25 cellular contexts compared by ENCODE assay signal in genomic region chr21:38937844-38938243, GRCh38.
DNase-seq lines count a peak whose midpoint lies in the region; ATAC-seq and TF ChIP-seq lines count a peak whose summit lies in the region.
"Had no signal": no experiment of that assay in that cellular context is flagged by ENCODE, and none has a peak within 500 bp of the region (broad histone marks: within the 10 kb centered on the region; RNA-seq: fewer than 3 reads in every experiment).

No MANE protein-coding gene starts in this region.

- H2AFZ ChIP-seq in DND-41 (ENCODE audit: low read depth, low read length) (peak overlapping the region; percentile 6; the same call in 1 of the 2 replicates), neural progenitor cell (replicated peaks) (no peak overlapping the region), PC-9 (no peak overlapping the region)

- H3K27me3 ChIP-seq in DND-41 (ENCODE audit: insufficient read depth, low read length, poor library complexity) (no peaks in the 10 kb centered on the region), neural progenitor cell (no peaks in the 10 kb centered on the region), PC-9 (ENCODE audit: insufficient read depth, low read depth) (no peaks in the 10 kb centered on the region)
- H3K27me3 ChIP-seq: brain microvascular endothelial cell, gastrocnemius medialis, right lobe of liver had no signal

- POLR2A ChIA-PET in PC-9 (lab: Charles Lee; ENCODE audit: unreplicated experiment) = no interaction called here

- peaks cover 34% of the 10 kb centered on the region for H3K4me1 ChIP-seq in DND-41 (ENCODE audit: insufficient read depth, low read length)
- H3K4me1 ChIP-seq in neural progenitor cell = no peaks in the 10 kb centered on the region
- no peaks in the 10 kb centered on the region for H3K4me1 ChIP-seq in PC-9 (replicated peaks; ENCODE audit: insufficient read depth)
- H3K4me1 ChIP-seq: adrenal gland, gastrocnemius medialis, right lobe of liver had no signal

- no peaks in the 10 kb centered on the region for H3K9me3 Mint-ChIP-seq in activated T-helper 17 cell treated with anti-CD3 and anti-CD28 coated beads, Interleukin-2, amount 50 U/mL, for 72 hours
- H3K9me3 Mint-ChIP-seq in neural progenitor cell = peaks cover 13% of the 10 kb centered on the region
- H3K9me3 Mint-ChIP-seq: immature natural killer cell had no signal

- H3K4me2 ChIP-seq in DND-41 (ENCODE audit: insufficient read depth, low read length) = peak overlapping the region; percentile 52
- H3K4me2 ChIP-seq in neural progenitor cell = no peak overlapping the region
- no peak overlapping the region for H3K4me2 ChIP-seq in PC-9

- H3K4me1 Mint-ChIP-seq in activated T-helper 17 cell treated with anti-CD3 and anti-CD28 coated beads, Interleukin-2, amount 50 U/mL, for 72 hours = peaks cover 7% of the 10 kb centered on the region
- H3K4me1 Mint-ChIP-seq in neural progenitor cell = peaks cover 25% of the 10 kb centered on the region

- H4K20me1 ChIP-seq in DND-41 (ENCODE audit: insufficient read depth, low read length) (no peaks in the 10 kb centered on the region), neural progenitor cell (ENCODE audit: low read depth) (no peaks in the 10 kb centered on the region), PC-9 (ENCODE audit: insufficient read depth) (no peaks in the 10 kb centered on the region)

- no peaks in the 10 kb centered on the region for H3K36me3 Mint-ChIP-seq in activated T-helper 17 cell treated with anti-CD3 and anti-CD28 coated beads, Interleukin-2, amount 50 U/mL, for 72 hours (ENCODE audit: low read depth)
- peaks cover 3% of the 10 kb centered on the region for H3K36me3 Mint-ChIP-seq in neural progenitor cell
- H3K36me3 Mint-ChIP-seq: immature natural killer cell; mesothelial cell of epicardium; naive thymus-derived CD8-positive, alpha-beta T cell had no signal

- no TSS peak for BruUV-seq in PC-9 (replicated peaks; lab: Mats Ljungman, UMichigan)

- H3K27me3 Mint-ChIP-seq in activated T-helper 17 cell treated with anti-CD3 and anti-CD28 coated beads, Interleukin-2, amount 50 U/mL, for 72 hours = peaks cover 7% of the 10 kb centered on the region
- peaks cover 16% of the 10 kb centered on the region for H3K27me3 Mint-ChIP-seq in neural progenitor cell (ENCODE audit: insufficient read depth, low read depth)
- H3K27me3 Mint-ChIP-seq: CD4-positive, alpha-beta T cell had no signal

- H3K36me3 ChIP-seq in DND-41 (ENCODE audit: insufficient read depth, low read length) = no peaks in the 10 kb centered on the region
- H3K36me3 ChIP-seq in neural progenitor cell = no peaks in the 10 kb centered on the region
- H3K36me3 ChIP-seq in PC-9 (ENCODE audit: low read depth) = no peaks in the 10 kb centered on the region
- H3K36me3 ChIP-seq: adrenal gland, brain microvascular endothelial cell, gastrocnemius medialis, right lobe of liver had no signal

- H3F3A ChIP-seq in neural progenitor cell (ENCODE audit: low read depth) (no peaks in the 10 kb centered on the region), PC-9 (ENCODE audit: insufficient read depth, low read depth) (no peaks in the 10 kb centered on the region)

- peak overlapping the region in 1 of 2 experiments; percentile 12; a peak in 1 of 4 replicates for H3K4me3 ChIP-seq in DND-41 (ENCODE audit: low read depth in 1 of 2, low read length in 2 of 2)
- no peak overlapping the region for H3K4me3 ChIP-seq in neural progenitor cell
- H3K4me3 ChIP-seq in PC-9 = no peak overlapping the region
- H3K4me3 ChIP-seq: adrenal gland, gastrocnemius medialis, right lobe of liver had no signal

- peak overlapping the region; percentile 80 for H3K27ac ChIP-seq in DND-41 (ENCODE audit: low read length)
- H3K27ac ChIP-seq in neural progenitor cell = no peak overlapping the region
- no peak overlapping the region for H3K27ac ChIP-seq in PC-9
- H3K27ac ChIP-seq: 22Rv1, adrenal gland, brain microvascular endothelial cell, gastrocnemius medialis, right lobe of liver had no signal

- H3K9me3 ChIP-seq in DND-41 (ENCODE audit: insufficient read depth, low read length, severe bottlenecking) (no peaks in the 10 kb centered on the region), neural progenitor cell (ENCODE audit: low read depth) (no peaks in the 10 kb centered on the region), PC-9 (ENCODE audit: insufficient read depth, low read depth) (no peaks in the 10 kb centered on the region)
- H3K9me3 ChIP-seq: adrenal gland, gastrocnemius medialis, right lobe of liver had no signal

- DNase-seq in NCI-H1417 (lab: John Stamatoyannopoulos, UW) = peak in 2 of 3 experiments; percentile 40 to 52
- DNase-seq in NCI-H1417 treated with DMSO at 0.1 percent for 48 hours (lab: John Stamatoyannopoulos, UW) = no peak
- DNase-seq in DND-41 = peak; percentile 50
- DNase-seq in neural progenitor cell (ENCODE audit: low spot score) = no peak
- DNase-seq in PC-9 = no peak
- DNase-seq in epidermal melanocyte (ENCODE audit: insufficient read length, low spot score) = no peak
- DNase-seq: activated CD8-positive, alpha-beta memory T cell treated with anti-CD3 and anti-CD28 coated beads, Interleukin-2, amount 50 U/mL, for 4 hours; activated gamma-delta T cell; gastrocnemius medialis; H9; hippocampal formation; NCI-H446 treated with DMSO at 0.1 percent for 48 hours; right lobe of liver; stimulated activated CD4-positive, alpha-beta T cell treated with anti-CD3 and anti-CD28 coated beads, Interleukin-4, amount 100 ng/mL, for 4 hours had no signal

- CTCF ChIA-PET in PC-9 (lab: Charles Lee) = no interaction called here

- ATAC-seq in DND-41 (ENCODE audit: insufficient read depth, low read depth) (peak; percentile 69), HG03521 (IDR thresholded peaks at IDR 0.05; ENCODE audit: unreplicated experiment) (no peak)
- peak; percentile 15 for ATAC-seq in activated T-helper 17 cell treated with anti-CD3 and anti-CD28 coated beads, Interleukin-2, amount 50 U/mL, for 72 hours (replicated peaks)
- ATAC-seq: gastrocnemius medialis, left lobe of liver had no signal

- H3K9me2 ChIP-seq in PC-9 (ENCODE audit: insufficient read depth) = no peaks in the 10 kb centered on the region

- intact Hi-C loops in PC-9 (cut with micrococcal nuclease; ENCODE audit: unreplicated experiment) = no loop called here

- H3K9ac ChIP-seq in DND-41 (ENCODE audit: low read depth, low read length) (peak overlapping the region; percentile 35), neural progenitor cell (no peak overlapping the region)

- H3K79me2 ChIP-seq in DND-41 (ENCODE audit: insufficient read depth, low read length) (no peaks in the 10 kb centered on the region), neural progenitor cell (ENCODE audit: low read depth) (no peaks in the 10 kb centered on the region), PC-9 (ENCODE audit: low read depth) (no peaks in the 10 kb centered on the region)

- no peak overlapping the region for H3K4me3 Mint-ChIP-seq in activated T-helper 17 cell treated with anti-CD3 and anti-CD28 coated beads, Interleukin-2, amount 50 U/mL, for 72 hours
- H3K4me3 Mint-ChIP-seq in neural progenitor cell = no peak overlapping the region
- H3K4me3 Mint-ChIP-seq: CD4-positive, alpha-beta T cell; endodermal cell; H9; mesothelial cell of epicardium; naive thymus-derived CD8-positive, alpha-beta T cell had no signal

- TF ChIP-seq CTCF in DND-41 (IDR thresholded peaks at IDR 0.05; ENCODE audit: borderline replicate concordance, extremely low read depth, low read length, poor library complexity, severe bottlenecking) (no peak), neural progenitor cell (IDR thresholded peaks at IDR 0.05) (no peak), PC-9 (conservative IDR thresholded peaks at IDR 0.05) (no peak)

- peak overlapping the region; percentile 71 for H3K27ac Mint-ChIP-seq in activated T-helper 17 cell treated with anti-CD3 and anti-CD28 coated beads, Interleukin-2, amount 50 U/mL, for 72 hours
- peak overlapping the region; percentile 12 for H3K27ac Mint-ChIP-seq in neural progenitor cell
- H3K27ac Mint-ChIP-seq: CD4-positive, alpha-beta T cell; endodermal cell; H9; mesothelial cell of epicardium had no signal

Comparison
In these comparisons a context has a peak if more than half of its experiments do, and no peak if none do; other contexts are left out.
1. DNase-seq: peak in NCI-H1417 (2 of 3) and DND-41 (single experiment); none in NCI-H1417 treated with DMSO at 0.1 percent for 48 hours (single experiment), neural progenitor cell (single experiment), PC-9 (0 of 2) and epidermal melanocyte (single experiment).